ENCODE assay signal across 23 cellular contexts in the genomic region with DNA sequence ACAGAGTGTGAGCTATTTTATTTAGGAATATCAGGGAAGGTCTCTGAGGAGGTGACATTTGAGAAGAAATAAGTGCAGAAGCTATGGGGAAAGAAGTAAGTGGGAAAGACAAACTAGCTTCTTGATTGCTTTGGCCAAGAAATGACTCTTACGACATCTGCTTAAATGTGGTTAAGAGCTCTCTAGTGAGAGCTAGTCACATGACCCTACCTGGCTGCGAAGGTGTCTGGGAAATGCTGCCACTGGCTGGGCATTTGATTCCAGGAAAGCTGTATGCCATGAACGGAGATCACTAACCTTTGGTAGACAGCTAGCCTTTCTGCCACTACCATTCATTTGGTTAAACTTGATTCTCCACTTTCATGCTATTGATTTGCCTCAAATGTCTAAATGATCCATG.
"Had no signal": no experiment of that assay in that cellular context is flagged by ENCODE, and none has a peak within 500 bp of the region (broad histone marks: within the 10 kb centered on the region; RNA-seq: fewer than 3 reads in every experiment).

No MANE protein-coding gene starts in this region.

- DNase-seq: head of caudate nucleus; kidney glomerular epithelial cell; left cardiac atrium; left ventricle myocardium inferior; midbrain; naive thymus-derived CD8-positive, alpha-beta T cell; nucleus accumbens; pancreas; posterior cingulate gyrus; retina; right lobe of liver; stimulated activated CD4-positive, alpha-beta T cell treated with anti-CD3 and anti-CD28 coated beads, Interleukin-1b, Interleukin-23, amount 100 ng/mL, for 48 hours; stimulated activated CD4-positive, alpha-beta T cell treated with anti-CD3 and anti-CD28 coated beads, Interleukin-2, amount 100 ng/mL, for 48 hours; stimulated activated CD4-positive, alpha-beta T cell treated with anti-CD3 and anti-CD28 coated beads, Interleukin-4, amount 100 ng/mL, for 4 hours; stimulated activated CD8-positive, alpha-beta memory T cell treated with anti-CD3 and anti-CD28 coated beads, Interleukin-4, amount 100 ng/mL, for 48 hours; stimulated activated naive CD4-positive, alpha-beta T cell treated with Interleukin-2 at 50 U/mL for 16 hours; stimulated activated naive CD8-positive, alpha-beta T cell treated with anti-CD3 and anti-CD28 coated beads, Interleukin-15, amount 100 ng/mL, for 72 hours; substantia nigra had no signal

- ATAC-seq: left cardiac atrium; naive thymus-derived CD8-positive, alpha-beta T cell; pancreas; right lobe of liver; stimulated activated memory B cell treated with anti-CD40 and anti-IgM and Interleukin-4, amounts not matched to agents 10 μg/mL and 1 μg/mL and 100 μg/mL, for 72 hours; stimulated activated naive CD8-positive, alpha-beta T cell treated with anti-CD3 and anti-CD28 coated beads, Interleukin-15, amount 100 ng/mL, for 72 hours had no signal

- H3K27ac ChIP-seq: left ventricle myocardium inferior, pancreas, prostate gland, right lobe of liver, tibial nerve, vagina had no signal

- H3K36me3 ChIP-seq: left ventricle myocardium inferior, pancreas, prostate gland, right lobe of liver, vagina had no signal

- H3K9me3 ChIP-seq: pancreas, prostate gland, right lobe of liver, tibial nerve, vagina had no signal

- H3K4me1 ChIP-seq: left ventricle myocardium inferior, pancreas, prostate gland, right lobe of liver, tibial nerve, vagina had no signal

- H3K4me3 ChIP-seq: left ventricle myocardium inferior, pancreas, prostate gland, right lobe of liver, smooth muscle cell, tibial nerve, vagina had no signal

- H3K27me3 ChIP-seq: pancreas, right lobe of liver, tibial nerve, vagina had no signal
